Comparison of ENCODE assay signal across 8 cellular contexts in the genomic region with DNA sequence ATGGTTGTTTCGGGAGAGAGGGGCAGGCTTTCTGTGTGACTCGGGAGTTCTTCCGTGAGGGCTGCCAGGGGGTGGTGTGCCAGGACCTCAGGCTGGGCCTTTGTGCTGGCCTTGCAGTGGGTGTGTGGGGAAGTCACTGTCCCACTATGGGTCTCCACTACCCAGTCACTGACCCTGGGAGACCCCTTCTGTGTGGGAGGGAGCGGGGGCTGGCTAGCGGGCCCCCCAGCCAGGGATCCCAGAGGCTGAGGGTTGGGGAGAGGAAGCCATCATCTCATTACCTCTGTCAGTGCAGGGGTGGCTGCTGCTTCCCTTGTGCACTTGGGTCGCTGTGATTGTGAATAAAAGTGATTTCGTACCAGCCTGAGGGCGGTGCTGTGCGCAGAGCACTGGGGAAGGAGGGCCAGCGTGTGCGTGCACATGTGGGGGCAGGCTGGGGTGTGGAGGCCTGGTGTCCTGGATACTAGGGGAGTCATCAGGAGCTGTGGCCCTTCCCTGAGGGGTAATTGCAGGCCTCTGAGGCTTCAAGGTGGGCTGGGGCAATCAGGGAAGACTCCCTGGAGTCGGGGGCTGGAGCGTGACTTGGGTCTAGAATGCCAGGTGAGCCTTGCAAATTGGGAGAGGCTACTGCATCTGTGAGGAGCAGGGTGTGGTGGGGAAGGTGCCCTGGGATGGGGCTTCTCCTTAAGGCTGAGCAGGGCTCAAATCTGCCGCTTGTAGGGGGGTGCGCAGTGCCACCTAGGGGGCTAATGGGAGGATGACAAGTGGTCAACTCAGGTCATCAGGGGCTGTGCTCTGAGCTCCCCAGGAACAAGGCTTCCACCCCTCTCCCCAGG.
A peak's percentile ranks its signal among the peaks of the same experiment; 100 is the strongest.
DNase-seq lines count a peak whose midpoint lies in the region; ATAC-seq and TF ChIP-seq lines count a peak whose summit lies in the region.

No MANE protein-coding gene starts in this region.

- H2AK5ac ChIP-seq in neuronal stem cell (ENCODE audit: low read depth, low read length), result peak overlapping the region; percentile 34

- peak overlapping the region; percentile 65 for H3K9ac ChIP-seq in neuronal stem cell (ENCODE audit: low read depth, low read length, poor library complexity)

- H3K27me3 ChIP-seq in BJ (ENCODE audit: control insufficient read depth, insufficient read depth, low read length) (no peaks in the 10 kb centered on the region), neuronal stem cell (ENCODE audit: control insufficient read depth in 3 of 3, insufficient read depth in 3 of 3, low read depth in 1 of 3, low read length in 3 of 3) (no peaks in the 10 kb centered on the region), suprapubic skin (no peaks in the 10 kb centered on the region)

- H4K8ac ChIP-seq in neuronal stem cell (ENCODE audit: low read depth, low read length), result no peak overlapping the region

- no peak overlapping the region for H3K4me2 ChIP-seq in neuronal stem cell (ENCODE audit: insufficient read depth, low read length, poor library complexity, severe bottlenecking)

- DNase-seq in BJ (ENCODE audit: low read depth), result no peak
- DNase-seq in GM19238 (ENCODE audit: insufficient read length, low spot score), result peak; percentile 81
- DNase-seq in Kasumi-1 (lab: John Stamatoyannopoulos, UW), result peak; percentile 47 to 50
- peak; percentile 69 for DNase-seq in activated CD4-positive, alpha-beta T cell treated with anti-CD3 and anti-CD28 coated beads for 48 hours
- no peak for DNase-seq in epithelial cell of proximal tubule (ENCODE audit: low read depth)
- peak; percentile 51 for DNase-seq in neuronal stem cell (ENCODE audit: low spot score)
- no peak for DNase-seq in suprapubic skin (ENCODE audit: low spot score in 2 of 2)

- H3K23ac ChIP-seq in neuronal stem cell (ENCODE audit: low read depth, low read length, poor library complexity), result peak overlapping the region; percentile 62

- no peak for TF ChIP-seq POLR2A in suprapubic skin (IDR thresholded peaks at IDR 0.05)

- no peaks in the 10 kb centered on the region for H3K9me3 ChIP-seq in neuronal stem cell (replicated peaks in 1 of 2; ENCODE audit: control insufficient read depth in 2 of 2, insufficient read depth in 1 of 2, low read depth in 1 of 2, low read length in 2 of 2)
- H3K9me3 ChIP-seq in suprapubic skin, result no peaks in the 10 kb centered on the region

- H2BK120ac ChIP-seq in neuronal stem cell (ENCODE audit: low read depth, low read length), result no peak overlapping the region

- H2BK15ac ChIP-seq in neuronal stem cell (ENCODE audit: low read length), result peak overlapping the region; percentile 72

- no peaks in the 10 kb centered on the region for H3K79me1 ChIP-seq in neuronal stem cell (ENCODE audit: low read depth, low read length)

- H2AFZ ChIP-seq in neuronal stem cell (ENCODE audit: low read length), result no peak overlapping the region

- H3K36me3 ChIP-seq in BJ (ENCODE audit: control insufficient read depth, insufficient read depth, low read length), result peaks cover 1% of the 10 kb centered on the region; the same call in 1 of the 2 replicates
- H3K36me3 ChIP-seq in neuronal stem cell (replicated peaks in 1 of 2; ENCODE audit: control insufficient read depth in 2 of 2, insufficient read depth in 2 of 2, low read length in 2 of 2), result no peaks in the 10 kb centered on the region
- peaks cover 17% of the 10 kb centered on the region for H3K36me3 ChIP-seq in suprapubic skin

- TF ChIP-seq CTCF in BJ (IDR thresholded peaks at IDR 0.05; ENCODE audit: insufficient read depth, low read depth, low read length) (peak; percentile 76), epithelial cell of proximal tubule (conservative IDR thresholded peaks at IDR 0.05; ENCODE audit: low read depth, low read length) (peak; percentile 80), suprapubic skin (IDR thresholded peaks at IDR 0.05) (peak in 1 of 2 donors; percentile 33)

- peak overlapping the region; percentile 76 for H3K14ac ChIP-seq in neuronal stem cell (ENCODE audit: low read length)

- TF ChIP-seq EP300 in suprapubic skin (IDR thresholded peaks at IDR 0.05), result no peak

- H3K4ac ChIP-seq in neuronal stem cell (ENCODE audit: low read length), result peak overlapping the region; percentile 90

- H3K18ac ChIP-seq in neuronal stem cell (ENCODE audit: low read length), result peak overlapping the region; percentile 54

- no peak overlapping the region for H3K27ac ChIP-seq in neuronal stem cell (replicated peaks; ENCODE audit: low read length)
- H3K27ac ChIP-seq in suprapubic skin, result no peak overlapping the region

- H2BK5ac ChIP-seq in neuronal stem cell (ENCODE audit: low read length), result no peak overlapping the region

- no peak for ATAC-seq in GM21526 (IDR thresholded peaks at IDR 0.05; ENCODE audit: low FRiP score, unreplicated experiment)

- H3K4me1 ChIP-seq in neuronal stem cell (ENCODE audit: control insufficient read depth in 2 of 2, insufficient read depth in 1 of 2, low read depth in 1 of 2, low read length in 2 of 2), result no peaks in the 10 kb centered on the region
- H3K4me1 ChIP-seq in suprapubic skin, result peaks cover 9% of the 10 kb centered on the region

- H2BK12ac ChIP-seq in neuronal stem cell (ENCODE audit: low read length), result no peak overlapping the region

- no CpG with 5 or more reads among the region's 15 CpGs for WGBS in neuronal stem cell (ENCODE audit: extremely low coverage in 2 of 2, insufficient read length in 2 of 2, insufficient replicate concordance in 1 of 2), 2 donors
- 81% methylated on average over 11 of the region's 15 CpGs for WGBS in suprapubic skin

- CTCF ChIA-PET in BJ (lab: Yijun Ruan, JAX), result interaction anchor here (0.5 to 5.5 kb wide), 11 partner anchors 16 to 366 kb away, joined by 3 to 39 read pairs (median 3); no protein-coding TSS in a partner anchor

- POLR2A ChIA-PET in BJ (lab: Charles Lee), result no interaction called here

- no peak overlapping the region for H4K91ac ChIP-seq in neuronal stem cell (ENCODE audit: low read depth, low read length, poor library complexity)

- H3K4me3 ChIP-seq in BJ (ENCODE audit: low read depth, low read length), result no peak overlapping the region
- H3K4me3 ChIP-seq in epithelial cell of proximal tubule (ENCODE audit: low read depth, low read length), result no peak overlapping the region
- no peak overlapping the region for H3K4me3 ChIP-seq in neuronal stem cell (ENCODE audit: low read length in 2 of 2)
- H3K4me3 ChIP-seq in suprapubic skin, result no peak overlapping the region

Comparison
In these comparisons a context has a peak if more than half of its experiments do, and no peak if none do; other contexts are left out.
1. DNase-seq: peak in GM19238 (single experiment), Kasumi-1 (2 of 2), activated CD4-positive, alpha-beta T cell treated with anti-CD3 and anti-CD28 coated beads for 48 hours (single experiment) and neuronal stem cell (single experiment); none in BJ (single experiment), epithelial cell of proximal tubule (single experiment) and suprapubic skin (0 of 2).